ENCODE assay signal across 9 cellular contexts in the genomic region with DNA sequence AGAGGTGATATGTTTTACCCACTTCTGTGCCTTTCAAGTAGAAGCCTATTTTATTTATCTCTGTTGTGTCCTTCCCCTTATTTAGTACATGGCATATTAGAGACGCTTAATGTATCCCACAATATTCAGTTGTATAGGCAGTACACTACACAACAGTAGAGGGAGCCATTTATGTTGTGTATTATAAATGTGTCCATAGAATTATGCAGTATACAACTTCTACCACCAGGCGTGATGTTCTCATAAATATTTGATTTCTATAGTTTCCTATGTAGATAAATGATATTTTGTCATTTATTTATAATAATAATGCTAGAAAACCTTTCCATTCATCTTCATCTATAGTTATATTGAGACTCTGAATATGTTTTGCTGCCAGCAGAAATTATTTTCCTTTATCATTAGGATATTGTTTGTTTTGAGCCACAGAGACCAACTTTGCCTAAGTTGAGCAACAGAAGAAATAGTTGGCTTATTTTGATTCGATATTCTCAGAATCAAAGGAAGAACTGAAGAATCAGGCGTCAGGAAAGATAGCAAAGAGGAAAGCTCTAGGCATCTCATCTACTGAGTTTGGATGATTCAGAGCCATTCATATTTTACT.
DNase-seq lines count a peak whose midpoint lies in the region; ATAC-seq and TF ChIP-seq lines count a peak whose summit lies in the region.
"Had no signal": no experiment of that assay in that cellular context is flagged by ENCODE, and none has a peak within 500 bp of the region (broad histone marks: within the 10 kb centered on the region; RNA-seq: fewer than 3 reads in every experiment).

No MANE protein-coding gene starts in this region.

- H3K27me3 Mint-ChIP-seq in HFFc6 (ENCODE audit: insufficient read depth), result no peaks in the 10 kb centered on the region; the same call in 1 of the 2 replicates

- no peak overlapping the region for H2AFZ ChIP-seq in DND-41 (ENCODE audit: low read depth, low read length)
- no peak overlapping the region for H2AFZ ChIP-seq in GM23248

- no peak overlapping the region for H3K4me3 Mint-ChIP-seq in HFFc6
- H3K4me3 Mint-ChIP-seq: T-helper 1 cell treated with Interleukin-12 subunit alpha and Interleukin-12 subunit beta and Interleukin-4 antibody, amounts not matched to agents 30 μg/mL and 1 μg/mL, for 36 hours had no signal

- H3K4me2 ChIP-seq in DND-41 (ENCODE audit: insufficient read depth, low read length) (no peak overlapping the region), GM23248 (ENCODE audit: unreplicated experiment) (no peak overlapping the region)

- no peaks in the 10 kb centered on the region for H3K4me1 ChIP-seq in DND-41 (ENCODE audit: insufficient read depth, low read length)
- H3K4me1 ChIP-seq in left ventricle myocardium inferior, result no peaks in the 10 kb centered on the region
- no peaks in the 10 kb centered on the region for H3K4me1 ChIP-seq in GM23248 (ENCODE audit: insufficient read depth)

- H3K4me1 Mint-ChIP-seq in HFFc6 (ENCODE audit: low read depth), result no peaks in the 10 kb centered on the region

- 28 to 33% methylated on average over 4 of the region's 4 CpGs for WGBS in GM23248 (ENCODE audit: low coverage in 1 of 2, low lambda C conversion rate in 2 of 2, missing lambda C conversion rate in 2 of 2), 2 experiments

- ATAC-seq in DND-41 (ENCODE audit: insufficient read depth, low read depth), result peak; percentile 40; the same call in 1 of the 3 replicates

- no peak overlapping the region for H3K4me3 ChIP-seq in DND-41 (ENCODE audit: low read depth in 1 of 2, low read length in 2 of 2)
- no peak overlapping the region for H3K4me3 ChIP-seq in left ventricle myocardium inferior
- no peak overlapping the region for H3K4me3 ChIP-seq in GM23248

- TF ChIP-seq CTCF in DND-41 (IDR thresholded peaks at IDR 0.05; ENCODE audit: borderline replicate concordance, extremely low read depth, low read length, poor library complexity, severe bottlenecking) (no peak), HFFc6 (IDR thresholded peaks at IDR 0.05) (peak; percentile 28; the same call in 1 of the 2 replicates), left ventricle myocardium inferior (IDR thresholded peaks at IDR 0.05; ENCODE audit: borderline replicate concordance) (no peak)

- no peaks in the 10 kb centered on the region for H3F3A ChIP-seq in GM23248 (ENCODE audit: insufficient read depth)

- in situ Hi-C loops in GM23248 (cut with MboI), result no loop called here

- DNase-seq in DND-41, result no peak
- DNase-seq in HFFc6, result no peak
- DNase-seq in NCI-H446 treated with DMSO at 0.1 percent for 48 hours (lab: John Stamatoyannopoulos, UW), result peak; percentile 11
- DNase-seq in fibroblast of peridontal ligament (ENCODE audit: extremely low read depth), result peak; percentile 28
- DNase-seq in left ventricle myocardium inferior, result no peak
- DNase-seq in activated CD8-positive, alpha-beta memory T cell treated with anti-CD3 and anti-CD28 coated beads, Interleukin-2, amount 50 U/mL, for 4 hours, result no peak
- no peak for DNase-seq in central memory CD4-positive, alpha-beta T cell
- no peak for DNase-seq in GM23248

- H3K9ac ChIP-seq in DND-41 (ENCODE audit: low read depth, low read length), result no peak overlapping the region
- no peak overlapping the region for H3K9ac ChIP-seq in GM23248

- H3K9me2 ChIP-seq in GM23248 (ENCODE audit: insufficient read depth), result no peaks in the 10 kb centered on the region

- H3K79me2 ChIP-seq in DND-41 (ENCODE audit: insufficient read depth, low read length) (no peaks in the 10 kb centered on the region), GM23248 (ENCODE audit: insufficient read depth) (no peaks in the 10 kb centered on the region)

- H3K9me3 Mint-ChIP-seq in HFFc6, result peaks cover 30% of the 10 kb centered on the region

- no peak overlapping the region for H3K27ac Mint-ChIP-seq in HFFc6
- H3K27ac Mint-ChIP-seq: T-helper 1 cell treated with Interleukin-12 subunit alpha and Interleukin-12 subunit beta and Interleukin-4 antibody, amounts not matched to agents 30 μg/mL and 1 μg/mL, for 36 hours had no signal

- H3K27me3 ChIP-seq in DND-41 (ENCODE audit: insufficient read depth, low read length, poor library complexity) (no peaks in the 10 kb centered on the region), left ventricle myocardium inferior (ENCODE audit: low read depth) (no peaks in the 10 kb centered on the region), GM23248 (replicated peaks; ENCODE audit: insufficient read depth) (no peaks in the 10 kb centered on the region)

- no peaks in the 10 kb centered on the region for H3K36me3 ChIP-seq in DND-41 (ENCODE audit: insufficient read depth, low read length)
- H3K36me3 ChIP-seq in left ventricle myocardium inferior, result no peaks in the 10 kb centered on the region
- no peaks in the 10 kb centered on the region for H3K36me3 ChIP-seq in GM23248 (ENCODE audit: low read depth)

- no peak overlapping the region for H3K27ac ChIP-seq in DND-41 (ENCODE audit: low read length)
- H3K27ac ChIP-seq in left ventricle myocardium inferior (replicated peaks), result no peak overlapping the region
- no peak overlapping the region for H3K27ac ChIP-seq in GM23248

- H3K36me3 Mint-ChIP-seq in HFFc6 (ENCODE audit: low read depth), result no peaks in the 10 kb centered on the region

- H4K20me1 ChIP-seq in DND-41 (ENCODE audit: insufficient read depth, low read length) (no peaks in the 10 kb centered on the region), GM23248 (ENCODE audit: insufficient read depth) (no peaks in the 10 kb centered on the region)

- intact Hi-C loops in left ventricle myocardium inferior (cut with micrococcal nuclease), result no loop called here

- no peaks in the 10 kb centered on the region for H3K9me3 ChIP-seq in DND-41 (ENCODE audit: insufficient read depth, low read length, severe bottlenecking)
- H3K9me3 ChIP-seq in left ventricle myocardium inferior (replicated peaks), result peaks cover 8% of the 10 kb centered on the region
- no peaks in the 10 kb centered on the region for H3K9me3 ChIP-seq in GM23248 (ENCODE audit: low read depth)

Comparison
In these comparisons a context has a peak if more than half of its experiments do, and no peak if none do; other contexts are left out.
1. DNase-seq: peak in NCI-H446 treated with DMSO at 0.1 percent for 48 hours (single experiment) and fibroblast of peridontal ligament (single experiment); none in DND-41 (single experiment), HFFc6 (single experiment), left ventricle myocardium inferior (single experiment), activated CD8-positive, alpha-beta memory T cell treated with anti-CD3 and anti-CD28 coated beads, Interleukin-2, amount 50 U/mL, for 4 hours (single experiment), central memory CD4-positive, alpha-beta T cell (single experiment) and GM23248 (single experiment).